Comparison of ENCODE assay signal across 26 cellular contexts in genomic region chr1:56904706-56905105, GRCh38. TPM values are rescaled to one million over a fixed set of nuclear protein-coding genes. Genes with fewer than 3 reads are reported as not detected.
A peak's percentile ranks its signal among the peaks of the same experiment; 100 is the strongest.
DNase-seq lines count a peak whose midpoint lies in the region; ATAC-seq and TF ChIP-seq lines count a peak whose summit lies in the region.
"Had no signal": no experiment of that assay in that cellular context is flagged by ENCODE, and none has a peak within 500 bp of the region (broad histone marks: within the 10 kb centered on the region; RNA-seq: fewer than 3 reads in every experiment).

No MANE protein-coding gene starts in this region.

- peaks cover 0 to 3% (median 0%) of the 10 kb centered on the region in 4 donors for H3K36me3 ChIP-seq in right lobe of liver
- no peaks in the 10 kb centered on the region for H3K36me3 ChIP-seq in stomach
- H3K36me3 ChIP-seq: BE2C, HAP-1 had no signal

- H3K27me3 Mint-ChIP-seq in mesothelial cell of epicardium (ENCODE audit: low read depth), result peaks cover 49% of the 10 kb centered on the region
- H3K27me3 Mint-ChIP-seq: CD8-positive, alpha-beta memory T cell had no signal

- intact Hi-C loops in right lobe of liver (cut with DNase I), result no loop called here
- intact Hi-C loops in stomach (cut with DNase I; ENCODE audit: low total_unique reads), result no loop called here

- no peaks in the 10 kb centered on the region for H3K9me3 ChIP-seq in right lobe of liver
- H3K9me3 ChIP-seq in stomach, result no peaks in the 10 kb centered on the region
- H3K9me3 ChIP-seq: A549, BE2C, HAP-1 had no signal

- H3K4me3 Mint-ChIP-seq in mesothelial cell of epicardium, result no peak overlapping the region
- H3K4me3 Mint-ChIP-seq: CD14-positive monocyte; CD8-positive, alpha-beta memory T cell had no signal

- no peak overlapping the region for H3K27ac Mint-ChIP-seq in mesothelial cell of epicardium
- H3K27ac Mint-ChIP-seq: CD8-positive, alpha-beta memory T cell had no signal

- TF ChIP-seq EP300 in stomach (IDR thresholded peaks at IDR 0.05), result no peak

- TF ChIP-seq POLR2A in right lobe of liver (IDR thresholded peaks at IDR 0.05), result no peak
- TF ChIP-seq POLR2A in stomach (IDR thresholded peaks at IDR 0.05), result no peak

- H3K9me3 Mint-ChIP-seq in mesothelial cell of epicardium, result no peaks in the 10 kb centered on the region
- H3K9me3 Mint-ChIP-seq: CD8-positive, alpha-beta memory T cell had no signal

- peaks cover 0 to 86% (median 34%) of the 10 kb centered on the region in 4 donors for H3K4me1 ChIP-seq in right lobe of liver
- H3K4me1 ChIP-seq in stomach, result peaks cover 0 to 27% (median under 1%) of the 10 kb centered on the region in 4 donors
- H3K4me1 ChIP-seq: A549, BE2C, HAP-1 had no signal

- 80% methylated on average over 1 of the region's 1 CpG for WGBS in right lobe of liver (ENCODE audit: insufficient coverage, low coverage, low lambda C conversion rate, missing lambda C conversion rate)
- 38 to 50% (median 42%) methylated on average over 1 of the region's 1 CpG for WGBS in stomach, 5 donors

- H3K36me3 Mint-ChIP-seq in mesothelial cell of epicardium, result no peaks in the 10 kb centered on the region
- H3K36me3 Mint-ChIP-seq: CD14-positive monocyte; CD8-positive, alpha-beta memory T cell had no signal

- TF ChIP-seq CTCF in right lobe of liver (IDR thresholded peaks at IDR 0.05), result no peak
- no peak for TF ChIP-seq CTCF in mesothelial cell of epicardium (IDR thresholded peaks at IDR 0.05; ENCODE audit: unreplicated experiment)
- no peak for TF ChIP-seq CTCF in stomach (IDR thresholded peaks at IDR 0.05)

- H3K27me3 ChIP-seq in right lobe of liver, result no peaks in the 10 kb centered on the region
- no peaks in the 10 kb centered on the region for H3K27me3 ChIP-seq in stomach
- H3K27me3 ChIP-seq: BE2C had no signal

- peaks cover 4% of the 10 kb centered on the region for H3K4me1 Mint-ChIP-seq in mesothelial cell of epicardium

- H3K27ac ChIP-seq in right lobe of liver, result peak overlapping the region; percentile 86 to 97 (median 89)
- no peak overlapping the region for H3K27ac ChIP-seq in stomach
- H3K27ac ChIP-seq: A549, HL-60, SK-N-MC had no signal

- DNase-seq in AG20443 (ENCODE audit: low spot score) (peak; percentile 22), HCEC 1CT (peak; percentile 7), astrocyte of the hippocampus (ENCODE audit: low read depth, low spot score) (peak; percentile 55), right lobe of liver (no peak), mesothelial cell of epicardium (ENCODE audit: low spot score in 2 of 2, unreplicated experiment in 2 of 2) (no peak), stomach (no peak)
- DNase-seq: BE2C; CD8-positive, alpha-beta memory T cell; GOT3; Karpas-422; NCI-H1092 treated with DMSO at 0.1 percent for 48 hours; NCI-H1436; NCI-H187; NCI-H2081 treated with DMSO at 0.1 percent for 48 hours; NCI-H2171; NCI-H226; NCI-H510A; NCI-H69; SIG-M5 had no signal

- H3K4me3 ChIP-seq in right lobe of liver, result no peak overlapping the region
- H3K4me3 ChIP-seq in stomach, result no peak overlapping the region
- H3K4me3 ChIP-seq: A549, HAP-1, SK-N-MC had no signal

- ATAC-seq in right lobe of liver (no peak), HG02763 (IDR thresholded peaks at IDR 0.05; ENCODE audit: unreplicated experiment) (no peak)
- ATAC-seq: A549 had no signal

RNA-seq across cellular contexts. Expression of gene C8A, which starts 50.1 kb away (rescaled TPM):
- 100 to 1,000 TPM; 177 to 432 (median 299) TPM for total RNA-seq in right lobe of liver
- not detected in 3 replicates for total RNA-seq in mesothelial cell of epicardium
- total RNA-seq in stomach, result not detected
- polyA plus RNA-seq in stomach, result under 1 TPM in 2 of 3 donors, not detected in 1; 0.25 to 0.38 TPM
- total RNA-seq: CD8-positive, alpha-beta memory T cell; G401 had no signal
- polyA plus RNA-seq: A549; CD14-positive monocyte; CD8-positive, alpha-beta memory T cell had no signal

Comparison
In these comparisons a context has a peak if more than half of its experiments do, and no peak if none do; other contexts are left out.
1. DNase-seq: peak in AG20443 (single experiment), HCEC 1CT (single experiment) and astrocyte of the hippocampus (single experiment); none in right lobe of liver (0 of 3), mesothelial cell of epicardium (0 of 2) and stomach (single experiment).
2. H3K27ac ChIP-seq: peak in right lobe of liver (3 of 3); none in stomach (0 of 5).
3. RNA of gene C8A, which starts 50.1 kb away (total RNA-seq): 177 to 432 TPM in right lobe of liver; not detected in mesothelial cell of epicardium and not detected in stomach; every median in the first group is over 100 times any median in the second.